ENCODE assay signal across 8 cellular contexts in genomic region chr10:18660816-18661431, GRCh38. TPM values are rescaled to one million over a fixed set of nuclear protein-coding genes. Genes with fewer than 3 reads are reported as not detected.
DNase-seq lines count a peak whose midpoint lies in the region; TF ChIP-seq lines count a peak whose summit lies in the region.

No MANE protein-coding gene starts in this region.

- DNase-seq in SJCRH30 (no peak), esophagus muscularis mucosa (ENCODE audit: extremely low spot score) (no peak), ovary (no peak), mesenteric fat pad (ENCODE audit: low spot score) (no peak), T-helper 9 cell (no peak), SK-N-DZ (ENCODE audit: low spot score) (no peak), NCI-H2196 (lab: John Stamatoyannopoulos, UW; ENCODE audit: unreplicated experiment) (no peak)

- TF ChIP-seq POLR2A in esophagus muscularis mucosa (IDR thresholded peaks at IDR 0.05; ENCODE audit: low read depth) (no peak), ovary (IDR thresholded peaks at IDR 0.05) (no peak)

- TF ChIP-seq CTCF in esophagus muscularis mucosa (IDR thresholded peaks at IDR 0.05) (no peak), ovary (IDR thresholded peaks at IDR 0.05) (no peak)

- WGBS in esophagus muscularis mucosa = 84% methylated on average over 19 of the region's 19 CpGs
- 82 to 92% (median 88%) methylated on average over 19 of the region's 19 CpGs for WGBS in ovary, 3 donors

- H3K4me1 ChIP-seq in SJCRH30 = no peaks in the 10 kb centered on the region
- peaks cover 36 to 56% (median 52%) of the 10 kb centered on the region in 4 donors for H3K4me1 ChIP-seq in esophagus muscularis mucosa
- peaks cover 11% of the 10 kb centered on the region for H3K4me1 ChIP-seq in ovary (ENCODE audit: insufficient read depth)

- H3K27me3 ChIP-seq in SJCRH30 (no peaks in the 10 kb centered on the region), esophagus muscularis mucosa (no peaks in the 10 kb centered on the region), ovary (no peaks in the 10 kb centered on the region)

- H3K9me3 ChIP-seq in SJCRH30 (replicated peaks) = no peaks in the 10 kb centered on the region
- no peaks in the 10 kb centered on the region for H3K9me3 ChIP-seq in esophagus muscularis mucosa
- no peaks in the 10 kb centered on the region for H3K9me3 ChIP-seq in ovary

- no peak overlapping the region for H3K27ac ChIP-seq in SJCRH30
- H3K27ac ChIP-seq in esophagus muscularis mucosa (replicated peaks in 1 of 4) = peak overlapping the region; percentile 96 to 98 (median 98)
- H3K27ac ChIP-seq in ovary = no peak overlapping the region

- H3K4me3 ChIP-seq in GM08714 (ENCODE audit: low read length) (peak overlapping the region; percentile 97), SJCRH30 (peak overlapping the region; percentile 98; the same call in 1 of the 2 replicates), esophagus muscularis mucosa (peak overlapping the region; percentile 89 to 92 (median 90)), ovary (peak overlapping the region; percentile 76)

- no peak for TF ChIP-seq EP300 in esophagus muscularis mucosa (IDR thresholded peaks at IDR 0.05)
- no peak for TF ChIP-seq EP300 in ovary (IDR thresholded peaks at IDR 0.05)

- intact Hi-C loops in esophagus muscularis mucosa (cut with DNase I) = no loop called here
- intact Hi-C loops in ovary (cut with DNase I) = no loop called here

- H3K36me3 ChIP-seq in SJCRH30 = no peaks in the 10 kb centered on the region
- H3K36me3 ChIP-seq in esophagus muscularis mucosa = no peaks in the 10 kb centered on the region
- H3K36me3 ChIP-seq in ovary = no peaks in the 10 kb centered on the region

RNA-seq across cellular contexts. Expression of gene ARL5B, which starts 1.7 kb away (rescaled TPM):
- 31.8 and 35.2 TPM in 2 replicates for total RNA-seq in SJCRH30 (2014; rRNA removed; shearing (Covaris generic))
- 10 to 100 TPM in 1 of 4 donors, 1 to 10 TPM in 3; 7.5 to 14.7 (median 8.9) TPM for total RNA-seq in esophagus muscularis mucosa
- total RNA-seq in ovary = 10 to 100 TPM; 10.5 to 19.1 (median 13.0) TPM
- polyA plus RNA-seq in ovary = 1 to 10 TPM; 6.0 to 7.2 TPM
- total RNA-seq in mesenteric fat pad = 16.8 TPM
- 19.9 and 24.2 TPM in 2 replicates for polyA plus RNA-seq in SK-N-DZ (2014; cell fraction: cytosol; rRNA removed)
- 19.0 and 26.0 TPM in 2 replicates for polyA plus RNA-seq in SK-N-DZ (2014; cell fraction: nucleus; rRNA removed)

RNA-seq across cellular contexts. Expression of gene NSUN6, which starts 9.5 kb away (rescaled TPM):
- 11.9 and 13.3 TPM in 2 replicates for total RNA-seq in SJCRH30 (2014; rRNA removed; shearing (Covaris generic))
- total RNA-seq in esophagus muscularis mucosa (10 to 100 TPM in 1 of 4 donors, 1 to 10 TPM in 3; 5.0 to 10.4 (median 5.7) TPM), ovary (10 to 100 TPM; 13.0 to 19.5 (median 15.5) TPM), mesenteric fat pad (8.9 TPM)
- 1 to 10 TPM; 8.9 to 9.7 TPM for polyA plus RNA-seq in ovary
- polyA plus RNA-seq in SK-N-DZ (2014; cell fraction: cytosol; rRNA removed) = 16.2 and 17.2 TPM in 2 replicates
- polyA plus RNA-seq in SK-N-DZ (2014; cell fraction: nucleus; rRNA removed) = 25.2 and 30.9 TPM in 2 replicates

Comparison
In these comparisons a context has a peak if more than half of its experiments do, and no peak if none do; other contexts are left out.
1. H3K27ac ChIP-seq: peak in esophagus muscularis mucosa (4 of 4); none in SJCRH30 (single experiment) and ovary (0 of 2).
2. Peak in every context shown above with its lines, with median percentiles within 50 percentile points of each other: H3K4me3 ChIP-seq.